In the genomic region with DNA sequence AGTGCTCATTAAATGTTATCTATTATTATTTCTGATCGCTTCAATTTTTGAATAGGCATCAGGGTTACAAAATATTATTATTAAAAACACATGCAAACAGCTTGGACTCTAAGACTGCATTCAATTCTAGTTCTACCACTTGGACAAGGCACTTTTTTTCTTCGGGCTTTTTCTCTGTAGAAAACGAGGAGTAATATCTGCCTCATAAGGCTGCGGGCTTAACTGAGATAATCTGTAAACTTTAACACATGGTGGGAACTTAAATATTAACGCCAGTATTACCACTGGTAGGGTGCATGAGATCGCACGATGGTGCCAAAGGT, we compare ENCODE assay signal across 8 cellular contexts. TPM values are rescaled to one million over a fixed set of nuclear protein-coding genes. Genes with fewer than 3 reads are reported as not detected.
DNase-seq lines count a peak whose midpoint lies in the region; ATAC-seq and TF ChIP-seq lines count a peak whose summit lies in the region.

No MANE protein-coding gene starts in this region.

- H3K36me3 ChIP-seq in uterus, result no peaks in the 10 kb centered on the region

- no peaks in the 10 kb centered on the region for H3K9me3 ChIP-seq in uterus

- intact Hi-C loops in lower leg skin (cut with DNase I; ENCODE audit: low total_unique reads) (no loop called here), uterus (cut with DNase I; ENCODE audit: low total_unique reads) (no loop called here)

- no peaks in the 10 kb centered on the region for H3K4me1 ChIP-seq in uterus

- no peak for TF ChIP-seq POLR2A in lower leg skin (IDR thresholded peaks at IDR 0.05)
- TF ChIP-seq POLR2A in uterus (IDR thresholded peaks at IDR 0.05), result no peak

- DNase-seq in astrocyte of the cerebellum (ENCODE audit: low read depth) (no peak), lower leg skin (ENCODE audit: low spot score in 2 of 2) (no peak), uterus (no peak), putamen (ENCODE audit: low spot score) (no peak), NCI-H2107 (lab: John Stamatoyannopoulos, UW) (no peak)

- TF ChIP-seq CTCF in astrocyte of the cerebellum (IDR thresholded peaks at IDR 0.05; ENCODE audit: low read depth, low read length, missing control alignments) (no peak), lower leg skin (IDR thresholded peaks at IDR 0.05) (no peak), uterus (IDR thresholded peaks at IDR 0.05) (no peak)

- 3 to 6% methylated on average over 7 of the region's 7 CpGs for WGBS in lower leg skin, 2 donors

- H3K27me3 ChIP-seq in uterus, result no peaks in the 10 kb centered on the region

- ATAC-seq in GM19324 (IDR thresholded peaks at IDR 0.05; ENCODE audit: low FRiP score, unreplicated experiment) (peak; percentile 33), HG03159 (IDR thresholded peaks at IDR 0.05; ENCODE audit: unreplicated experiment) (peak; percentile 46), HG03097 (IDR thresholded peaks at IDR 0.05; ENCODE audit: low FRiP score, unreplicated experiment) (no peak)

- in situ Hi-C loops in astrocyte of the cerebellum (cut with HindIII; ENCODE audit: low sequenced_read_pairs), result no loop called here

- H3K4me3 ChIP-seq in astrocyte of the cerebellum (ENCODE audit: low read depth, low read length), result peak overlapping the region; percentile 70
- H3K4me3 ChIP-seq in lower leg skin (ENCODE audit: low read depth, poor library complexity, severe bottlenecking), result peak overlapping the region; percentile 23
- peak overlapping the region; percentile 59 to 82 for H3K4me3 ChIP-seq in uterus

- peak overlapping the region; percentile 76 to 84 for H3K27ac ChIP-seq in uterus

RNA-seq across cellular contexts. Expression of gene SPDL1, which starts 0.5 kb away (rescaled TPM):
- 10 to 100 TPM in 1 of 4 donors, 1 to 10 TPM in 3; 3.2 to 12.4 (median 5.2) TPM for total RNA-seq in lower leg skin
- 10 to 100 TPM in 3 of 4 donors, 1 to 10 TPM in 1; 1.5 to 30.2 (median 14.9) TPM for total RNA-seq in uterus

RNA-seq across cellular contexts. Expression of gene DOCK2, which starts 54.0 kb away (rescaled TPM):
- total RNA-seq in lower leg skin (1 to 10 TPM; 3.1 to 3.9 (median 3.3) TPM), uterus (10 to 100 TPM in 1 of 4 donors, 1 to 10 TPM in 3; 2.0 to 17.4 (median 7.5) TPM)
